Comparison of ENCODE assay signal across 8 cellular contexts in genomic region chr7:49852619-49853462, GRCh38.
DNase-seq lines count a peak whose midpoint lies in the region; ATAC-seq and TF ChIP-seq lines count a peak whose summit lies in the region.

No MANE protein-coding gene starts in this region.

- peak; percentile 86 for ATAC-seq in GM18870 (IDR thresholded peaks at IDR 0.05; ENCODE audit: unreplicated experiment)
- peak; percentile 73 for ATAC-seq in HG03039 (IDR thresholded peaks at IDR 0.05; ENCODE audit: unreplicated experiment)

- in situ Hi-C loops in Caki2 (cut with HindIII; ENCODE audit: low pct_unique_long_range_greater_than_20kb, low sequenced_read_pairs), result no loop called here

- peak; percentile 49 for DNase-seq in Caki2 (ENCODE audit: low read depth)
- peak; percentile 24 for DNase-seq in NCI-H2107 treated with DMSO at 0.1 percent for 48 hours (lab: John Stamatoyannopoulos, UW; ENCODE audit: unreplicated experiment)
- peak; percentile 61 for DNase-seq in WERI-Rb-1
- DNase-seq in glomerular visceral epithelial cell (ENCODE audit: extremely low spot score), result peak; percentile 54
- peak; percentile 47 for DNase-seq in prostate gland (ENCODE audit: low spot score)
- DNase-seq in 8988T, result no peak

- TF ChIP-seq POLR2A in prostate gland (IDR thresholded peaks at IDR 0.05), result no peak

- H3K27ac ChIP-seq in WERI-Rb-1, result no peak overlapping the region
- H3K27ac ChIP-seq in prostate gland, result no peak overlapping the region

- H3K4me3 ChIP-seq in WERI-Rb-1 (ENCODE audit: low read depth, low read length), result no peak overlapping the region
- no peak overlapping the region for H3K4me3 ChIP-seq in prostate gland

- intact Hi-C loops in prostate gland (cut with DNase I), result no loop called here

- H3K27me3 ChIP-seq in WERI-Rb-1 (ENCODE audit: insufficient read depth, low read depth, severe bottlenecking), result no peaks in the 10 kb centered on the region
- H3K27me3 ChIP-seq in prostate gland (replicated peaks; ENCODE audit: insufficient read depth), result no peaks in the 10 kb centered on the region

- H3K4me1 ChIP-seq in prostate gland (replicated peaks), result no peaks in the 10 kb centered on the region

- 52% methylated on average over 11 of the region's 11 CpGs for WGBS in prostate gland

- H3K9me3 ChIP-seq in WERI-Rb-1 (ENCODE audit: severe bottlenecking) (no peaks in the 10 kb centered on the region), prostate gland (no peaks in the 10 kb centered on the region)

- peak; percentile 86 for TF ChIP-seq CTCF in WERI-Rb-1 (IDR thresholded peaks at IDR 0.05; ENCODE audit: low read depth, low read length)
- peak; percentile 12 to 76 (median 52) for TF ChIP-seq CTCF in prostate gland (IDR thresholded peaks at IDR 0.05)

- H3K36me3 ChIP-seq in WERI-Rb-1, result no peaks in the 10 kb centered on the region
- no peaks in the 10 kb centered on the region for H3K36me3 ChIP-seq in prostate gland
